ENCODE assay signal across 8 cellular contexts in genomic region chr5:53479656-53480473, GRCh38. TPM values are rescaled to one million over a fixed set of nuclear protein-coding genes. Genes with fewer than 3 reads are reported as not detected.
DNase-seq lines count a peak whose midpoint lies in the region; ATAC-seq and TF ChIP-seq lines count a peak whose summit lies in the region.

No MANE protein-coding gene starts in this region.

- peak overlapping the region; percentile 96 for H3K4me3 Mint-ChIP-seq in natural killer cell treated with Interleukin-12 subunit alpha and Interleukin-12 subunit beta and Interleukin-15 and Interleukin-18, amount 100 ng/mL, for 72 hours

- H3F3A ChIP-seq in DOHH2 (ENCODE audit: control insufficient read depth, insufficient read depth), result no peaks in the 10 kb centered on the region

- no peak for TF ChIP-seq POLR2A in NB4 (IDR thresholded peaks at IDR 0.05; ENCODE audit: extremely low read depth, insufficient read length)

- H3K4me3 ChIP-seq in DOHH2 (ENCODE audit: low read length), result peak overlapping the region; percentile 25; the same call in 1 of the 2 replicates
- no peak overlapping the region for H3K4me3 ChIP-seq in NB4 (ENCODE audit: low read depth, low read length)

- no peaks in the 10 kb centered on the region for H4K20me1 ChIP-seq in DOHH2 (ENCODE audit: control insufficient read depth, insufficient read depth, low read depth, low read length)

- no peak for TF ChIP-seq CTCF in DOHH2 (IDR thresholded peaks at IDR 0.05; ENCODE audit: low read depth, low read length, poor library complexity, severe bottlenecking)
- no peak for TF ChIP-seq CTCF in NB4 (IDR thresholded peaks at IDR 0.05; ENCODE audit: low read depth, low read length)

- no peaks in the 10 kb centered on the region for H3K36me3 ChIP-seq in DOHH2 (ENCODE audit: control insufficient read depth, low read length)

- ATAC-seq in natural killer cell treated with Interleukin-12 subunit alpha and Interleukin-12 subunit beta and Interleukin-15 and Interleukin-18, amount 100 ng/mL, for 72 hours, result peak; percentile 7 to 12
- ATAC-seq in GM21737 (IDR thresholded peaks at IDR 0.05; ENCODE audit: unreplicated experiment) (no peak), HG03571 (IDR thresholded peaks at IDR 0.05; ENCODE audit: unreplicated experiment) (no peak)

- peak overlapping the region in 1 of 2 donors; percentile 18 for H3K27ac Mint-ChIP-seq in natural killer cell treated with Interleukin-12 subunit alpha and Interleukin-12 subunit beta and Interleukin-15 and Interleukin-18, amount 100 ng/mL, for 72 hours

- H3K36me3 Mint-ChIP-seq in natural killer cell treated with Interleukin-12 subunit alpha and Interleukin-12 subunit beta and Interleukin-15 and Interleukin-18, amount 100 ng/mL, for 72 hours, result peaks cover 6% of the 10 kb centered on the region

- DNase-seq in NB4 (ENCODE audit: low read depth), result peak; percentile 32
- DNase-seq in activated CD8-positive, alpha-beta memory T cell treated with anti-CD3 and anti-CD28 coated beads, Interleukin-2, amount 50 U/mL, for 4 hours, result peak; percentile 25
- DNase-seq in fibroblast of peridontal ligament (ENCODE audit: extremely low read depth), result peak; percentile 76
- DNase-seq in natural killer cell treated with Interleukin-12 subunit alpha and Interleukin-12 subunit beta and Interleukin-15 and Interleukin-18, amount 100 ng/mL, for 72 hours (ENCODE audit: low spot score), result no peak
- DNase-seq in NK-92 treated with Interleukin-12 subunit alpha and Interleukin-12 subunit beta, amount 100 ng/mL, for 24 hours (lab: John Stamatoyannopoulos, UW), result no peak

- H3K9me3 ChIP-seq in DOHH2 (ENCODE audit: control insufficient read depth, insufficient read depth, low read length), result no peaks in the 10 kb centered on the region

- no peak overlapping the region for H3K27ac ChIP-seq in DOHH2 (ENCODE audit: low read depth, low read length)

- no peaks in the 10 kb centered on the region for H3K9me3 Mint-ChIP-seq in natural killer cell treated with Interleukin-12 subunit alpha and Interleukin-12 subunit beta and Interleukin-15 and Interleukin-18, amount 100 ng/mL, for 72 hours

- peak overlapping the region; percentile 23 for H3K4me2 ChIP-seq in DOHH2 (ENCODE audit: low read length)

- peaks cover 43 to 49% of the 10 kb centered on the region in 2 donors for H3K27me3 Mint-ChIP-seq in natural killer cell treated with Interleukin-12 subunit alpha and Interleukin-12 subunit beta and Interleukin-15 and Interleukin-18, amount 100 ng/mL, for 72 hours

- no peaks in the 10 kb centered on the region for H3K9me2 ChIP-seq in DOHH2 (replicated peaks; ENCODE audit: control insufficient read depth, low read length)

- H3K4me1 ChIP-seq in DOHH2 (ENCODE audit: control insufficient read depth, low read length), result peaks cover 13% of the 10 kb centered on the region

- H3K79me2 ChIP-seq in DOHH2 (ENCODE audit: control insufficient read depth, low read length), result no peaks in the 10 kb centered on the region

- peaks cover 59% of the 10 kb centered on the region for H3K27me3 ChIP-seq in DOHH2 (ENCODE audit: control insufficient read depth, low read length)

- peaks cover 32 to 34% of the 10 kb centered on the region in 2 donors for H3K4me1 Mint-ChIP-seq in natural killer cell treated with Interleukin-12 subunit alpha and Interleukin-12 subunit beta and Interleukin-15 and Interleukin-18, amount 100 ng/mL, for 72 hours (ENCODE audit: low read depth in 2 of 2)

RNA-seq across cellular contexts. Expression of gene FST, which starts 0.6 kb away (rescaled TPM):
- total RNA-seq in natural killer cell treated with Interleukin-12 subunit alpha and Interleukin-12 subunit beta and Interleukin-15 and Interleukin-18, amount 100 ng/mL, for 72 hours, result not detected

Comparison
In these comparisons a context has a peak if more than half of its experiments do, and no peak if none do; other contexts are left out.
1. DNase-seq: peak in NB4 (single experiment), activated CD8-positive, alpha-beta memory T cell treated with anti-CD3 and anti-CD28 coated beads, Interleukin-2, amount 50 U/mL, for 4 hours (single experiment) and fibroblast of peridontal ligament (single experiment); none in natural killer cell treated with Interleukin-12 subunit alpha and Interleukin-12 subunit beta and Interleukin-15 and Interleukin-18, amount 100 ng/mL, for 72 hours (single experiment) and NK-92 treated with Interleukin-12 subunit alpha and Interleukin-12 subunit beta, amount 100 ng/mL, for 24 hours (single experiment).
2. ATAC-seq: peak in natural killer cell treated with Interleukin-12 subunit alpha and Interleukin-12 subunit beta and Interleukin-15 and Interleukin-18, amount 100 ng/mL, for 72 hours (2 of 2); none in GM21737 (single experiment) and HG03571 (single experiment).